ENCODE assay signal across 10 cellular contexts in genomic region chr3:124846189-124846588, GRCh38. TPM values are rescaled to one million over a fixed set of nuclear protein-coding genes. Genes with fewer than 3 reads are reported as not detected.
DNase-seq lines count a peak whose midpoint lies in the region; ATAC-seq and TF ChIP-seq lines count a peak whose summit lies in the region.
"Had no signal": no experiment of that assay in that cellular context is flagged by ENCODE, and none has a peak within 500 bp of the region (broad histone marks: within the 10 kb centered on the region; RNA-seq: fewer than 3 reads in every experiment).

No MANE protein-coding gene starts in this region.

- H3K14ac ChIP-seq in IMR-90 (replicated peaks; ENCODE audit: low read depth, low read length): peak overlapping the region; percentile 66

- peaks cover 10% of the 10 kb centered on the region for H3K79me2 ChIP-seq in hepatocyte

- ATAC-seq in IMR-90 (ENCODE audit: low read depth) (no peak), thoracic aorta (ENCODE audit: insufficient number of reproducible peaks, low FRiP score, low read depth) (peak; percentile 32), HG02759 (IDR thresholded peaks at IDR 0.05; ENCODE audit: unreplicated experiment) (no peak)

- H3K9me3 ChIP-seq in IMR-90 (ENCODE audit: control insufficient read depth, insufficient read depth, low read length) (no peaks in the 10 kb centered on the region), hepatocyte (ENCODE audit: low read depth) (no peaks in the 10 kb centered on the region), thoracic aorta (no peaks in the 10 kb centered on the region)

- POLR2A ChIA-PET in IMR-90 (lab: Charles Lee; ENCODE audit: unreplicated experiment): no interaction called here

- no peak overlapping the region for H3K56ac ChIP-seq in IMR-90 (ENCODE audit: extremely low read depth, insufficient read depth, low read length)

- peaks cover 33% of the 10 kb centered on the region for H3K4me1 ChIP-seq in IMR-90 (ENCODE audit: control insufficient read depth, insufficient read depth, low read length)
- peaks cover 17% of the 10 kb centered on the region for H3K4me1 ChIP-seq in hepatocyte (ENCODE audit: insufficient read depth)
- peaks cover 41 to 73% of the 10 kb centered on the region in 2 donors for H3K4me1 ChIP-seq in thoracic aorta (ENCODE audit: control insufficient read depth in 1 of 2, low read depth in 2 of 2)

- TF ChIP-seq CTCF in IMR-90 (conservative IDR thresholded peaks at IDR 0.05; ENCODE audit: low read depth, low read length) (no peak), hepatocyte (IDR thresholded peaks at IDR 0.05; ENCODE audit: poor library complexity) (no peak), thoracic aorta (IDR thresholded peaks at IDR 0.05) (no peak)

- TF ChIP-seq POLR2A in IMR-90 (IDR thresholded peaks at IDR 0.05; ENCODE audit: low read depth, low read length): no peak

- H2BK5ac ChIP-seq in IMR-90 (ENCODE audit: low read depth, low read length, poor library complexity, severe bottlenecking): no peak overlapping the region

- peak overlapping the region in 1 of 2 experiments; percentile 32; a peak in 1 of 4 replicates for H4K8ac ChIP-seq in IMR-90 (ENCODE audit: low read depth in 2 of 2, low read length in 2 of 2)

- H2AK9ac ChIP-seq in IMR-90 (replicated peaks; ENCODE audit: low read depth, low read length, poor library complexity): no peak overlapping the region

- H3K23ac ChIP-seq in IMR-90 (ENCODE audit: low read depth, low read length): no peak overlapping the region

- peak; percentile 78 for DNase-seq in IMR-90
- no peak for DNase-seq in caudate nucleus (lab: John Stamatoyannopoulos, UW)
- no peak for DNase-seq in hepatocyte (ENCODE audit: low spot score)
- no peak for DNase-seq in thoracic aorta (ENCODE audit: low spot score)
- no peak for DNase-seq in stimulated activated CD4-positive, alpha-beta T cell treated with anti-CD3 and anti-CD28 coated beads, Interleukin-2, amount 100 ng/mL, for 24 hours
- no peak for DNase-seq in HuH-7.5 (ENCODE audit: low spot score)
- DNase-seq in effector CD4-positive, alpha-beta T cell: no peak
- DNase-seq: activated CD8-positive, alpha-beta memory T cell treated with anti-CD3 and anti-CD28 coated beads for 24 hours; DND-41 had no signal

- H4K91ac ChIP-seq in IMR-90 (ENCODE audit: insufficient read depth, low read depth, low read length): peak overlapping the region; percentile 13; the same call in 1 of the 2 replicates

- TF ChIP-seq RAD21 in IMR-90 (IDR thresholded peaks at IDR 0.05; ENCODE audit: low read length): no peak

- H3K4me3 ChIP-seq in IMR-90 (ENCODE audit: insufficient read depth, low read depth, low read length) (no peak overlapping the region), hepatocyte (no peak overlapping the region), thoracic aorta (no peak overlapping the region)

- H3K4me2 ChIP-seq in IMR-90 (ENCODE audit: low read depth, low read length) (no peak overlapping the region), hepatocyte (no peak overlapping the region)

- peaks cover 41% of the 10 kb centered on the region for H3K9me1 ChIP-seq in IMR-90 (ENCODE audit: insufficient read depth, low read length)

- no peak overlapping the region for H2AFZ ChIP-seq in IMR-90 (replicated peaks; ENCODE audit: low read length, poor library complexity)
- H2AFZ ChIP-seq in hepatocyte: no peak overlapping the region

- H2AK5ac ChIP-seq in IMR-90 (ENCODE audit: low read depth, low read length): peak overlapping the region; percentile 53; the same call in 1 of the 2 replicates

- H3K9me2 ChIP-seq in hepatocyte (replicated peaks; ENCODE audit: insufficient read depth): no peaks in the 10 kb centered on the region

- no peaks in the 10 kb centered on the region for H3K27me3 ChIP-seq in IMR-90 (ENCODE audit: control insufficient read depth, insufficient read depth, low read length)
- H3K27me3 ChIP-seq in hepatocyte: no peaks in the 10 kb centered on the region
- no peaks in the 10 kb centered on the region for H3K27me3 ChIP-seq in thoracic aorta (replicated peaks; ENCODE audit: insufficient read depth)

- no CpG with 5 or more reads among the region's 2 CpGs for WGBS in IMR-90 (ENCODE audit: extremely low coverage in 2 of 2, insufficient read length in 1 of 2), 2 experiments
- WGBS in hepatocyte (ENCODE audit: low lambda C conversion rate, missing lambda C conversion rate): 71% methylated on average over 2 of the region's 2 CpGs

- peak overlapping the region; percentile 57; the same call in 1 of the 2 replicates for H2BK20ac ChIP-seq in IMR-90 (ENCODE audit: low read depth, low read length)

- H3K18ac ChIP-seq in IMR-90 (ENCODE audit: low read depth, low read length): peak overlapping the region; percentile 25; the same call in 1 of the 2 replicates

- dilution Hi-C loops in IMR-90 (cut with HindIII; ENCODE audit: low sequenced_read_pairs, unreplicated experiment): no loop called here

- no peak overlapping the region for H3K9ac ChIP-seq in IMR-90 (ENCODE audit: low read depth, low read length)

- H4K20me1 ChIP-seq in IMR-90 (ENCODE audit: insufficient read depth, low read length): peaks cover 4% of the 10 kb centered on the region; the same call in 1 of the 2 replicates
- no peaks in the 10 kb centered on the region for H4K20me1 ChIP-seq in hepatocyte (ENCODE audit: insufficient read depth, poor library complexity, severe bottlenecking)

- intact Hi-C loops in IMR-90 (cut with micrococcal nuclease): no loop called here

- H3K27ac ChIP-seq in IMR-90 (ENCODE audit: insufficient read depth, low read length) (no peak overlapping the region), caudate nucleus (ENCODE audit: low read depth, low read length) (peak overlapping the region; percentile 62), hepatocyte (peak overlapping the region; percentile 70), thoracic aorta (peak overlapping the region; percentile 88 to 89)

- H2BK120ac ChIP-seq in IMR-90 (ENCODE audit: low read depth, low read length): peak overlapping the region; percentile 90; the same call in 1 of the 2 replicates

- H4K5ac ChIP-seq in IMR-90 (ENCODE audit: low read depth, low read length): no peak overlapping the region

- CTCF ChIA-PET in IMR-90 (lab: Yijun Ruan, JAX): interaction anchor here (1.0 kb wide), 1 partner anchor 59 kb away, joined by 3 read pairs; no protein-coding TSS in a partner anchor

- H3K79me1 ChIP-seq in IMR-90 (ENCODE audit: low read depth in 1 of 2, low read length in 2 of 2): peaks cover 32 to 67% of the 10 kb centered on the region in 2 experiments

- in situ Hi-C loops in IMR-90 (cut with MboI; ENCODE audit: low sequenced_read_pairs): no loop called here

- peak overlapping the region; percentile 63; the same call in 1 of the 3 replicates for H2BK15ac ChIP-seq in IMR-90 (ENCODE audit: low read depth, low read length)

- BruUV-seq in IMR-90 (replicated peaks; lab: Mats Ljungman, UMichigan): no TSS peak

- peak overlapping the region; percentile 66 for H3K4ac ChIP-seq in IMR-90 (ENCODE audit: low read depth, low read length)

- H3K36me3 ChIP-seq in IMR-90 (ENCODE audit: control insufficient read depth, insufficient read depth, low read length) (peaks cover 19% of the 10 kb centered on the region), hepatocyte (replicated peaks; ENCODE audit: insufficient read depth, low read depth) (no peaks in the 10 kb centered on the region), thoracic aorta (peaks cover 5% of the 10 kb centered on the region)

TF ChIP-seq in IMR-90, 13 proteins besides CTCF, POLR2A, EP300 and RAD21:
- TF ChIP-seq MAZ (IDR thresholded peaks at IDR 0.05; ENCODE audit: borderline replicate concordance, low read depth, low read length) (no peak), CEBPB (IDR thresholded peaks at IDR 0.05; ENCODE audit: low read depth, low read length) (peak; percentile 81)

RNA-seq across cellular contexts. Expression of gene ITGB5, which starts 41.0 kb away (rescaled TPM):
- 71.7 and 85.0 TPM in 2 replicates for total RNA-seq in IMR-90 (2012; rRNA removed)
- polyA plus RNA-seq in IMR-90 (2012; rRNA removed): 101 and 102 TPM in 2 replicates
- 155 and 524 TPM in 2 replicates for polyA plus RNA-seq in IMR-90 (2012; cell fraction: cytosol; rRNA removed)
- polyA plus RNA-seq in IMR-90 (2012; cell fraction: nucleus; rRNA removed; ENCODE audit: low replicate concordance): 43.5 and 72.2 TPM in 2 replicates
- 97.0 and 109 TPM in 2 replicates for total RNA-seq in hepatocyte
- 103 and 113 TPM in 2 replicates for polyA plus RNA-seq in hepatocyte
- total RNA-seq in thoracic aorta: 100 to 1,000 TPM; 576 to 592 TPM
